ENCODE assay signal across 15 cellular contexts in the genomic region with DNA sequence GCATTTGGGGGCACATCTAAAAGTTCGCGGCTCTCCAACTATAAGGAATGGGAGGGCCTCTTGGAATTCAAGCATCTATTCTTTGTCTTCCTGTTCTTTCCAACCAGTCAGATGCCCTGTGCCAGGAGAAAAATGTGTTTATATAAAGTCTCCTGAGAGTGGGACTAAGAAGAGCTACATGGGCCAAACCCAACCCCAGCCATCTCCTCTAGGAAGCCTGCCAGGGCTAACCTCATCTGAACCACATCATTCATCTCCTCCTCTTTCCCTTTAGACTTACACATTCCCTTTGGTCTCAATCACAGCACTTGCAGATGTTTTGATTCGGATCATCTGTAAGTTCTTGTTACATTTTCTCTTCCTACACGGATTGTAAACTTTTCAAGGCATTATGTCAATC.
A peak's percentile ranks its signal among the peaks of the same experiment; 100 is the strongest.
DNase-seq lines count a peak whose midpoint lies in the region; ATAC-seq, FAIRE-seq and TF ChIP-seq lines count a peak whose summit lies in the region.
"Had no signal": no experiment of that assay in that cellular context is flagged by ENCODE, and none has a peak within 500 bp of the region (broad histone marks: within the 10 kb centered on the region; RNA-seq: fewer than 3 reads in every experiment).

No MANE protein-coding gene starts in this region.

- no peak overlapping the region; a peak in 1 of 4 replicates for H4K8ac ChIP-seq in IMR-90 (ENCODE audit: low read depth in 2 of 2, low read length in 2 of 2)

- peaks cover 14% of the 10 kb centered on the region for H3K9me1 ChIP-seq in IMR-90 (ENCODE audit: insufficient read depth, low read length)
- no peaks in the 10 kb centered on the region for H3K9me1 ChIP-seq in keratinocyte (ENCODE audit: control insufficient read depth, extremely low read depth, insufficient read depth, low read length)

- H3K18ac ChIP-seq in IMR-90 (ENCODE audit: low read depth, low read length): peak overlapping the region; percentile 22; the same call in 1 of the 2 replicates

- no peaks in the 10 kb centered on the region for H3K36me3 ChIP-seq in IMR-90 (ENCODE audit: control insufficient read depth, insufficient read depth, low read length)
- H3K36me3 ChIP-seq in keratinocyte (ENCODE audit: control insufficient read depth in 2 of 2, extremely low read depth in 1 of 2, insufficient read depth in 2 of 2, low read length in 2 of 2): no peaks in the 10 kb centered on the region
- H3K36me3 ChIP-seq: HAP-1, upper lobe of left lung had no signal

- no peak overlapping the region for H2AK9ac ChIP-seq in IMR-90 (replicated peaks; ENCODE audit: low read depth, low read length, poor library complexity)

- intact Hi-C loops in IMR-90 (cut with micrococcal nuclease) (loop anchor here (5.0 kb wide), 1 partner anchor 59 kb away; no protein-coding TSS in a partner anchor), dorsolateral prefrontal cortex (cut with DNase I) (loop anchor here in 1 of 2 donors (5.0 kb wide), 1 partner anchor 64 kb away; a partner anchor contains a TSS)

- no peak overlapping the region for H3K56ac ChIP-seq in IMR-90 (ENCODE audit: extremely low read depth, insufficient read depth, low read length)

- WGBS in IMR-90 (ENCODE audit: extremely low coverage in 2 of 2, insufficient read length in 1 of 2), 2 experiments: no CpG with 5 or more reads among the region's 4 CpGs

- H3K4me3 ChIP-seq in IMR-90 (ENCODE audit: insufficient read depth, low read depth, low read length) (no peak overlapping the region), dorsolateral prefrontal cortex (no peak overlapping the region), keratinocyte (ENCODE audit: control insufficient read depth in 2 of 3, extremely low read depth in 1 of 3, insufficient read depth in 2 of 3, low read depth in 1 of 3, low read length in 3 of 3) (no peak overlapping the region)
- H3K4me3 ChIP-seq: HAP-1, SK-N-MC, upper lobe of left lung had no signal

- H3K23ac ChIP-seq in IMR-90 (ENCODE audit: low read depth, low read length): no peak overlapping the region

- DNase-seq in AG08395 (ENCODE audit: low spot score) (peak; percentile 85), IMR-90 (peak; percentile 94), dorsolateral prefrontal cortex (no peak), keratinocyte (ENCODE audit: low read depth, low spot score) (no peak), NAMALWA (ENCODE audit: low spot score) (no peak), NCI-H2029 (lab: John Stamatoyannopoulos, UW) (no peak)
- DNase-seq in activated effector memory CD4-positive, alpha-beta T cell treated with Interleukin-2 at 50 U/mL for 16 hours: no peak
- DNase-seq: DND-41; MV-4-11; stimulated activated CD4-positive, alpha-beta T cell treated with anti-CD3 and anti-CD28 coated beads, Interleukin-12 subunit alpha, Interleukin-12 subunit beta, amount 100 ng/mL, for 4 hours; upper lobe of left lung had no signal

- no peak overlapping the region for H2BK20ac ChIP-seq in IMR-90 (ENCODE audit: low read depth, low read length)

- H3K9me3 ChIP-seq in IMR-90 (ENCODE audit: control insufficient read depth, insufficient read depth, low read length) (no peaks in the 10 kb centered on the region), keratinocyte (ENCODE audit: control insufficient read depth, low read depth, low read length) (no peaks in the 10 kb centered on the region)
- H3K9me3 ChIP-seq: HAP-1, upper lobe of left lung had no signal

- H2BK120ac ChIP-seq in IMR-90 (ENCODE audit: low read depth, low read length): peak overlapping the region; percentile 72

- ATAC-seq in IMR-90 (ENCODE audit: low read depth) (peak; percentile 89), GM21529 (IDR thresholded peaks at IDR 0.05; ENCODE audit: unreplicated experiment) (no peak)

- in situ Hi-C loops in IMR-90 (cut with MboI; ENCODE audit: low sequenced_read_pairs): no loop called here

- TF ChIP-seq RAD21 in IMR-90 (IDR thresholded peaks at IDR 0.05; ENCODE audit: low read length): no peak

- dilution Hi-C loops in IMR-90 (cut with HindIII; ENCODE audit: low sequenced_read_pairs, unreplicated experiment) (no loop called here), keratinocyte (cut with MboI; ENCODE audit: extremely low pct_ligation_motif_present, low sequenced_read_pairs) (no loop called here)

- H3K79me1 ChIP-seq in IMR-90 (ENCODE audit: low read depth in 1 of 2, low read length in 2 of 2): peaks cover 11 to 28% of the 10 kb centered on the region in 2 experiments

- TF ChIP-seq POLR2A in IMR-90 (IDR thresholded peaks at IDR 0.05; ENCODE audit: low read depth, low read length): no peak

- peak; percentile 56 for FAIRE-seq in keratinocyte (lab: Jason Lieb, UNC)

- H2BK15ac ChIP-seq in IMR-90 (ENCODE audit: low read depth, low read length): no peak overlapping the region

- no peaks in the 10 kb centered on the region for H4K20me1 ChIP-seq in IMR-90 (ENCODE audit: insufficient read depth, low read length)
- no peaks in the 10 kb centered on the region for H4K20me1 ChIP-seq in keratinocyte (ENCODE audit: control insufficient read depth, extremely low read depth, insufficient read depth, low read length)

- H4K91ac ChIP-seq in IMR-90 (ENCODE audit: insufficient read depth, low read depth, low read length): peak overlapping the region; percentile 77

- H3K14ac ChIP-seq in IMR-90 (replicated peaks; ENCODE audit: low read depth, low read length): no peak overlapping the region

- peak overlapping the region; percentile 69 for H2BK5ac ChIP-seq in IMR-90 (ENCODE audit: low read depth, low read length, poor library complexity, severe bottlenecking)

- H3K4me1 ChIP-seq in IMR-90 (ENCODE audit: control insufficient read depth, insufficient read depth, low read length) (peaks cover 11% of the 10 kb centered on the region), keratinocyte (ENCODE audit: control insufficient read depth, extremely low read depth, insufficient read depth, low read length) (no peaks in the 10 kb centered on the region)
- H3K4me1 ChIP-seq: HAP-1 had no signal

- no peak for TF ChIP-seq CTCF in IMR-90 (conservative IDR thresholded peaks at IDR 0.05; ENCODE audit: low read depth, low read length)
- TF ChIP-seq CTCF in dorsolateral prefrontal cortex (IDR thresholded peaks at IDR 0.05 in 54 of 56, conservative IDR thresholded peaks at IDR 0.05 in 2 of 56; ENCODE audit: low read depth in 1 of 56, partially characterized antibody in 56 of 56): no peak
- no peak for TF ChIP-seq CTCF in keratinocyte (optimal IDR thresholded peaks at IDR 0.05 in 1 of 3, IDR thresholded peaks at IDR 0.05 in 1 of 3, conservative IDR thresholded peaks at IDR 0.05 in 1 of 3; ENCODE audit: extremely low read depth in 1 of 3, insufficient read depth in 2 of 3, low read length in 3 of 3)

- CTCF ChIA-PET in IMR-90 (lab: Yijun Ruan, JAX): interaction anchor here (1.3 kb wide), 1 partner anchor 17 kb away, joined by 4 read pairs; no protein-coding TSS in a partner anchor

- no peak overlapping the region for H2AFZ ChIP-seq in IMR-90 (replicated peaks; ENCODE audit: low read length, poor library complexity)
- no peak overlapping the region for H2AFZ ChIP-seq in keratinocyte (ENCODE audit: control insufficient read depth, low read length)

- 0 out of 2 replicates have a peak overlapping the region, but pooled peaks have one; percentile 8 for H3K4ac ChIP-seq in IMR-90 (ENCODE audit: low read depth, low read length)

- H3K27me3 ChIP-seq in IMR-90 (ENCODE audit: control insufficient read depth, insufficient read depth, low read length) (no peaks in the 10 kb centered on the region), dorsolateral prefrontal cortex (no peaks in the 10 kb centered on the region), keratinocyte (ENCODE audit: control insufficient read depth, extremely low read depth, insufficient read depth, low read length) (no peaks in the 10 kb centered on the region)
- H3K27me3 ChIP-seq: upper lobe of left lung had no signal

- no TSS peak for BruUV-seq in IMR-90 (replicated peaks; lab: Mats Ljungman, UMichigan)

- H3K9ac ChIP-seq in IMR-90 (ENCODE audit: low read depth, low read length): no peak overlapping the region
- H3K9ac ChIP-seq in keratinocyte (ENCODE audit: control insufficient read depth, extremely low read depth, insufficient read depth, low read length): no peak overlapping the region

- H3K79me2 ChIP-seq in keratinocyte (ENCODE audit: control insufficient read depth, insufficient read depth, low read length): peaks cover 24% of the 10 kb centered on the region

- H4K5ac ChIP-seq in IMR-90 (ENCODE audit: low read depth, low read length): no peak overlapping the region

- H3K27ac ChIP-seq in IMR-90 (ENCODE audit: insufficient read depth, low read length) (peak overlapping the region; percentile 40; the same call in 1 of the 2 replicates), dorsolateral prefrontal cortex (peak overlapping the region in 37 of 59 donors; percentile 1 to 77 (median 48)), keratinocyte (ENCODE audit: control insufficient read depth, insufficient read depth, low read length) (no peak overlapping the region)
- H3K27ac ChIP-seq: SK-N-MC, VCaP had no signal

- no peak overlapping the region for H2AK5ac ChIP-seq in IMR-90 (ENCODE audit: low read depth, low read length)

- POLR2A ChIA-PET in IMR-90 (lab: Charles Lee; ENCODE audit: unreplicated experiment): no interaction called here

- H3K4me2 ChIP-seq in IMR-90 (ENCODE audit: low read depth, low read length) (peak overlapping the region; percentile 78), keratinocyte (ENCODE audit: control insufficient read depth, extremely low read depth, insufficient read depth, low read depth, low read length) (no peak overlapping the region)

TF ChIP-seq in IMR-90, 13 proteins besides CTCF, POLR2A, EP300 and RAD21:
- TF ChIP-seq RFX5 (IDR thresholded peaks at IDR 0.05; ENCODE audit: low read depth, low read length): no peak
- no peak for TF ChIP-seq FOS (IDR thresholded peaks at IDR 0.05; ENCODE audit: low read depth, low read length)
- peak; percentile 71 for TF ChIP-seq BHLHE40 (IDR thresholded peaks at IDR 0.05; ENCODE audit: low read depth, low read length)

Comparison
In these comparisons a context has a peak if more than half of its experiments do, and no peak if none do; other contexts are left out.
1. DNase-seq: peak in AG08395 (single experiment) and IMR-90 (single experiment); none in dorsolateral prefrontal cortex (0 of 10), keratinocyte (single experiment), NAMALWA (single experiment), activated effector memory CD4-positive, alpha-beta T cell treated with Interleukin-2 at 50 U/mL for 16 hours (single experiment) and NCI-H2029 (single experiment).